ENCODE assay signal across 19 cellular contexts in the genomic region with DNA sequence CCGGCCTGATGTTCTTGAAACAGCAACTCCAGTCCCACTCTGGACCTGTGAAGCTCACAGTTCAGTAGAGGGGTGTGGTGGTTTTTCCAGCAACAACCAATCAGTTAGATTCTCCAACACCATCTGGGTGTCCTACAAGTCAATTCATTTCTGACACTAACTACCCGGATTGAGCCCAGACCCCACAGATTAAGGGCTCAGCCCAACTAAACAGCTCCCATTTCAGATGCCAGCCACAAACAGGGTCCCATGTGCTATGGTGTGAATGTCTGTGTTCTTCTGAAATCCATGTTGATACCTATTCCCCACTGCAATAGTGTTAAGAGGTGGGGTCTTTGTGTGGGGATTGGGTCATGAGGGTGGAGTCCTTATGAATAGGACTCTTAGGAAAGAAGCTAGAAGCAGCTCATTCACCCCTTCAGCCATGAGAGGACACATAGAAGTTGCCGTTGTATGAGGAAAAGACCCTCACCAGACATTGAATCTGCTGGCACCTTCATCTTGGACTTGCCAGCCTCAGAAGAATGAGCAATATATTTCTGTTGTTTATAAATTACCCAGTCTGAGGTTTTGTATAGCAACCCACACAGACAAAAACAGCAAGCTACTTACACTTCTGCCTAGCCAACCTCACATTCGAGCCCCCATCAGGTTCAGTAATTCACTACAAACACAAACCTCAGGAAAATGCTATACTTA. TPM values are rescaled to one million over a fixed set of nuclear protein-coding genes. Genes with fewer than 3 reads are reported as not detected.
A peak's percentile ranks its signal among the peaks of the same experiment; 100 is the strongest.
DNase-seq lines count a peak whose midpoint lies in the region; ATAC-seq and TF ChIP-seq lines count a peak whose summit lies in the region.
"Had no signal": no experiment of that assay in that cellular context is flagged by ENCODE, and none has a peak within 500 bp of the region (broad histone marks: within the 10 kb centered on the region; RNA-seq: fewer than 3 reads in every experiment).

No MANE protein-coding gene starts in this region.

- H3K36me3 Mint-ChIP-seq in MCF 10A (ENCODE audit: insufficient read depth, unreplicated experiment) (no peaks in the 10 kb centered on the region), nephron (ENCODE audit: low read depth) (no peaks in the 10 kb centered on the region), CD14-positive monocyte (no peaks in the 10 kb centered on the region)

- intact Hi-C loops in breast epithelium (cut with DNase I; ENCODE audit: low total_unique reads) (no loop called here), MCF 10A (cut with micrococcal nuclease) (no loop called here), vagina (cut with DNase I) (no loop called here), right lobe of liver (cut with DNase I) (no loop called here), CD14-positive monocyte (cut with micrococcal nuclease) (no loop called here)

- TF ChIP-seq POLR2A in breast epithelium (IDR thresholded peaks at IDR 0.05) (no peak), vagina (IDR thresholded peaks at IDR 0.05) (no peak), right lobe of liver (IDR thresholded peaks at IDR 0.05) (no peak)

- TF ChIP-seq CTCF in breast epithelium (IDR thresholded peaks at IDR 0.05), result no peak
- TF ChIP-seq CTCF in MCF 10A (IDR thresholded peaks at IDR 0.05; ENCODE audit: unreplicated experiment), result no peak
- no peak for TF ChIP-seq CTCF in nephron (IDR thresholded peaks at IDR 0.05; ENCODE audit: unreplicated experiment in 3 of 3)
- no peak for TF ChIP-seq CTCF in vagina (IDR thresholded peaks at IDR 0.05)
- TF ChIP-seq CTCF in right lobe of liver (IDR thresholded peaks at IDR 0.05), result no peak
- no peak for TF ChIP-seq CTCF in CD14-positive monocyte (IDR thresholded peaks at IDR 0.05)

- no peak for ATAC-seq in right lobe of liver
- ATAC-seq: Panc1 had no signal

- WGBS in right lobe of liver (ENCODE audit: insufficient coverage, low coverage, low lambda C conversion rate, missing lambda C conversion rate), result 83% methylated on average over 2 of the region's 4 CpGs

- no peaks in the 10 kb centered on the region for H3K9me3 Mint-ChIP-seq in MCF 10A (ENCODE audit: unreplicated experiment)
- H3K9me3 Mint-ChIP-seq in nephron, result no peaks in the 10 kb centered on the region
- no peaks in the 10 kb centered on the region for H3K9me3 Mint-ChIP-seq in CD14-positive monocyte

- DNase-seq in breast epithelium (ENCODE audit: low spot score in 2 of 2), result peak; percentile 6 to 41
- DNase-seq in MCF 10A (ENCODE audit: unreplicated experiment), result no peak
- peak; percentile 14 for DNase-seq in ecto neural progenitor cell (ENCODE audit: low spot score)
- DNase-seq in vagina (ENCODE audit: extremely low spot score in 2 of 2), result peak; percentile 52 to 60
- no peak for DNase-seq in right lobe of liver
- DNase-seq in stimulated activated CD4-positive, alpha-beta T cell treated with anti-CD3 and anti-CD28 coated beads, Interleukin-4, amount 100 ng/mL, for 24 hours, result no peak
- DNase-seq in CD14-positive monocyte (ENCODE audit: low spot score), result no peak
- DNase-seq: AML-193; MV-4-11; NCI-H1105 treated with DMSO at 0.1 percent for 48 hours; NCI-H2029 treated with DMSO at 0.1 percent for 48 hours; NCI-H226; NCI-H510A treated with DMSO at 0.1 percent for 48 hours; NCI-H774; NK-92 treated with Interleukin-12 subunit alpha and Interleukin-12 subunit beta, amount 100 ng/mL, for 24 hours; SJCRH30 had no signal

- H3K27ac Mint-ChIP-seq in MCF 10A (ENCODE audit: low read depth, unreplicated experiment) (no peak overlapping the region), nephron (peak overlapping the region in 2 of 3 experiments; percentile 59 to 71), CD14-positive monocyte (no peak overlapping the region)

- H3K4me1 Mint-ChIP-seq in MCF 10A (ENCODE audit: insufficient read depth, unreplicated experiment), result no peaks in the 10 kb centered on the region
- peaks cover 37% of the 10 kb centered on the region for H3K4me1 Mint-ChIP-seq in nephron
- H3K4me1 Mint-ChIP-seq in CD14-positive monocyte, result peaks cover 3% of the 10 kb centered on the region

- H3K4me3 Mint-ChIP-seq in MCF 10A (ENCODE audit: unreplicated experiment), result no peak overlapping the region
- no peak overlapping the region for H3K4me3 Mint-ChIP-seq in nephron
- no peak overlapping the region for H3K4me3 Mint-ChIP-seq in CD14-positive monocyte

- CTCF ChIA-PET in MCF 10A (lab: Yijun Ruan, JAX), result interaction anchor here (0.5 to 1.5 kb wide), 5 partner anchors 9 to 165 kb away, joined by 3 to 6 read pairs (median 4); no protein-coding TSS in a partner anchor

- H3K4me3 ChIP-seq in breast epithelium (no peak overlapping the region), vagina (no peak overlapping the region), right lobe of liver (no peak overlapping the region)
- H3K4me3 ChIP-seq: SJCRH30 had no signal

- H3K9me3 ChIP-seq in breast epithelium (no peaks in the 10 kb centered on the region), vagina (no peaks in the 10 kb centered on the region), right lobe of liver (no peaks in the 10 kb centered on the region)
- H3K9me3 ChIP-seq: SJCRH30 had no signal

- POLR2A ChIA-PET in MCF 10A (lab: Yijun Ruan, JAX), result interaction anchor here (0.8 to 2.2 kb wide), 4 partner anchors 8 to 24 kb away, joined by 3 to 5 read pairs (median 4); no protein-coding TSS in a partner anchor

- H3K36me3 ChIP-seq in breast epithelium, result no peaks in the 10 kb centered on the region
- no peaks in the 10 kb centered on the region for H3K36me3 ChIP-seq in vagina
- no peaks in the 10 kb centered on the region for H3K36me3 ChIP-seq in right lobe of liver
- H3K36me3 ChIP-seq: SJCRH30 had no signal

- H3K27me3 Mint-ChIP-seq in MCF 10A (ENCODE audit: insufficient read depth, unreplicated experiment) (no peaks in the 10 kb centered on the region), nephron (ENCODE audit: low read depth) (no peaks in the 10 kb centered on the region), CD14-positive monocyte (ENCODE audit: low read depth in 3 of 3) (peaks cover 0 to 5% (median 0%) of the 10 kb centered on the region in 3 donors)

- H3K4me1 ChIP-seq in breast epithelium, result no peaks in the 10 kb centered on the region
- H3K4me1 ChIP-seq in vagina, result peaks cover 23% of the 10 kb centered on the region
- no peaks in the 10 kb centered on the region for H3K4me1 ChIP-seq in right lobe of liver
- H3K4me1 ChIP-seq: SJCRH30 had no signal

- no TSS peak for BruUV-seq in MCF 10A (replicated peaks; lab: Mats Ljungman, UMichigan)

- H3K27me3 ChIP-seq in breast epithelium (no peaks in the 10 kb centered on the region), vagina (no peaks in the 10 kb centered on the region), right lobe of liver (no peaks in the 10 kb centered on the region)
- H3K27me3 ChIP-seq: SJCRH30 had no signal

- no peak overlapping the region for H3K27ac ChIP-seq in breast epithelium
- no peak overlapping the region for H3K27ac ChIP-seq in vagina
- H3K27ac ChIP-seq in right lobe of liver, result no peak overlapping the region
- H3K27ac ChIP-seq: C4-2B, SJCRH30 had no signal

RNA-seq across cellular contexts. Expression of gene IRF2BP2, which starts 53.6 kb away (rescaled TPM):
- total RNA-seq in breast epithelium, result 100 to 1,000 TPM in 1 of 3 donors, 10 to 100 TPM in 2; 60.3 to 108 (median 84.9) TPM
- 149 and 217 TPM in 2 replicates for total RNA-seq in MCF 10A (2022)
- 72.9 TPM for total RNA-seq in vagina
- total RNA-seq in right lobe of liver, result 10 to 100 TPM; 35.3 to 93.2 (median 56.8) TPM
- 10 to 100 TPM; 22.4 to 22.6 TPM for polyA plus RNA-seq in CD14-positive monocyte

Comparison
In these comparisons a context has a peak if more than half of its experiments do, and no peak if none do; other contexts are left out.
1. DNase-seq: peak in breast epithelium (2 of 2), ecto neural progenitor cell (single experiment) and vagina (2 of 2); none in MCF 10A (single experiment), right lobe of liver (0 of 3), stimulated activated CD4-positive, alpha-beta T cell treated with anti-CD3 and anti-CD28 coated beads, Interleukin-4, amount 100 ng/mL, for 24 hours (single experiment) and CD14-positive monocyte (single experiment).
2. H3K27ac Mint-ChIP-seq: peak in nephron (2 of 3); none in MCF 10A (single experiment) and CD14-positive monocyte (0 of 7).